ENCODE assay signal across 20 cellular contexts in genomic region chr15:31217566-31218270, GRCh38.
DNase-seq lines count a peak whose midpoint lies in the region; ATAC-seq and TF ChIP-seq lines count a peak whose summit lies in the region.
"Had no signal": no experiment of that assay in that cellular context is flagged by ENCODE, and none has a peak within 500 bp of the region (broad histone marks: within the 10 kb centered on the region; RNA-seq: fewer than 3 reads in every experiment).

No MANE protein-coding gene starts in this region.

- peak overlapping the region; percentile 95 for H3K27ac Mint-ChIP-seq in T-helper 2 cell treated with Interferon-gamma antibody and Interleukin-4, amounts not matched to agents 5 μg/mL and 100 μg/mL, for 36 hours
- peak overlapping the region; percentile 83 for H3K27ac Mint-ChIP-seq in CD8-positive, alpha-beta T cell
- H3K27ac Mint-ChIP-seq in T-cell (peak overlapping the region; percentile 91 to 93), natural killer cell (peak overlapping the region; percentile 53 to 87)
- H3K27ac Mint-ChIP-seq: stimulated activated naive B cell treated with anti-CD40 and anti-IgM and Interleukin-4, amounts not matched to agents 10 μg/mL and 1 μg/mL and 100 μg/mL, for 72 hours had no signal

- no peaks in the 10 kb centered on the region for H3K9me3 ChIP-seq in CD8-positive, alpha-beta T cell (ENCODE audit: low read length)
- H3K9me3 ChIP-seq: adrenal gland, heart left ventricle, psoas muscle, upper lobe of right lung had no signal

- peaks cover under 1% of the 10 kb centered on the region for H3K27me3 Mint-ChIP-seq in T-helper 2 cell treated with Interferon-gamma antibody and Interleukin-4, amounts not matched to agents 5 μg/mL and 100 μg/mL, for 36 hours (ENCODE audit: low read depth)
- no peaks in the 10 kb centered on the region for H3K27me3 Mint-ChIP-seq in CD8-positive, alpha-beta T cell (ENCODE audit: low read depth)
- H3K27me3 Mint-ChIP-seq in T-cell, result no peaks in the 10 kb centered on the region
- no peaks in the 10 kb centered on the region for H3K27me3 Mint-ChIP-seq in natural killer cell (ENCODE audit: low read depth in 2 of 2)
- H3K27me3 Mint-ChIP-seq: stimulated activated naive B cell treated with anti-CD40 and anti-IgM and Interleukin-4, amounts not matched to agents 10 μg/mL and 1 μg/mL and 100 μg/mL, for 72 hours had no signal

- peaks cover 21% of the 10 kb centered on the region for H3K4me1 ChIP-seq in CD8-positive, alpha-beta T cell (ENCODE audit: insufficient read depth, low read length)

- ATAC-seq in CD8-positive, alpha-beta T cell, result no peak
- ATAC-seq in T-cell (replicated peaks in 1 of 4), result no peak
- no peak for ATAC-seq in natural killer cell
- ATAC-seq: heart left ventricle; psoas muscle; stimulated activated naive B cell treated with anti-CD40 and anti-IgM and Interleukin-4, amounts not matched to agents 10 μg/mL and 1 μg/mL and 100 μg/mL, for 72 hours; upper lobe of right lung had no signal

- no peak for TF ChIP-seq CTCF in CD8-positive, alpha-beta T cell (IDR thresholded peaks at IDR 0.05)
- no peak for TF ChIP-seq CTCF in natural killer cell (IDR thresholded peaks at IDR 0.05)

- H3K4me3 ChIP-seq in CD8-positive, alpha-beta T cell (ENCODE audit: low read depth, low read length), result no peak overlapping the region
- H3K4me3 ChIP-seq: adrenal gland, lung, psoas muscle had no signal

- H3K4me3 Mint-ChIP-seq in T-helper 2 cell treated with Interferon-gamma antibody and Interleukin-4, amounts not matched to agents 5 μg/mL and 100 μg/mL, for 36 hours, result no peak overlapping the region
- H3K4me3 Mint-ChIP-seq in CD8-positive, alpha-beta T cell, result no peak overlapping the region
- H3K4me3 Mint-ChIP-seq in T-cell, result peak overlapping the region in 1 of 3 donors; percentile 84
- peak overlapping the region; percentile 87 for H3K4me3 Mint-ChIP-seq in natural killer cell

- intact Hi-C loops in CD8-positive, alpha-beta T cell (cut with DNase I, micrococcal nuclease), result loop anchor here (2.0 to 5.0 kb wide), 7 partner anchors 50 to 225 kb away; partner anchors contain the start of gene MTMR10 (in 1 of the 2)
- intact Hi-C loops in natural killer cell (cut with micrococcal nuclease), result loop anchor here (10.0 kb wide), 3 partner anchors 47 to 147 kb away; partner anchors contain the start of gene KLF13

- no peaks in the 10 kb centered on the region for H3K27me3 ChIP-seq in CD8-positive, alpha-beta T cell (ENCODE audit: insufficient read depth, low read length)
- H3K27me3 ChIP-seq: adrenal gland, heart left ventricle, upper lobe of right lung had no signal

- DNase-seq in T-helper 2 cell treated with Interferon-gamma antibody and Interleukin-4, amounts not matched to agents 5 μg/mL and 100 μg/mL, for 36 hours (ENCODE audit: low spot score), result no peak
- no peak for DNase-seq in T-helper 2 cell
- no peak for DNase-seq in CD8-positive, alpha-beta T cell
- no peak for DNase-seq in T-cell
- DNase-seq in natural killer cell, result no peak
- DNase-seq in NCI-H748 (lab: John Stamatoyannopoulos, UW; ENCODE audit: unreplicated experiment), result no peak
- no peak for DNase-seq in NCI-H526 treated with DMSO at 0.1 percent for 48 hours (lab: John Stamatoyannopoulos, UW)
- DNase-seq in NCI-H1092 treated with DMSO at 0.1 percent for 48 hours (lab: John Stamatoyannopoulos, UW), result no peak
- DNase-seq: 8988T; adrenal gland; C1 segment of cervical spinal cord; EL; HCEC 1CT; heart left ventricle; NCI-H1436; NCI-H2171 treated with DMSO at 0.1 percent for 48 hours; psoas muscle; stimulated activated naive B cell treated with anti-CD40 and anti-IgM and Interleukin-4, amounts not matched to agents 10 μg/mL and 1 μg/mL and 100 μg/mL, for 72 hours; upper lobe of right lung had no signal

- POLR2A ChIA-PET in CD8-positive, alpha-beta T cell (lab: Charles Lee), result interaction anchor here (1.0 kb wide), 2 partner anchors 106 to 108 kb away, joined by 3 read pairs; no protein-coding TSS in a partner anchor
- POLR2A ChIA-PET in T-cell (lab: Charles Lee), result interaction anchor here in 1 of 2 donors (0.6 kb wide), 1 partner anchor 61 kb away, joined by 7 read pairs; no protein-coding TSS in a partner anchor

- H3K36me3 ChIP-seq in CD8-positive, alpha-beta T cell (ENCODE audit: insufficient read depth, low read length), result no peaks in the 10 kb centered on the region
- H3K36me3 ChIP-seq: adrenal gland, heart left ventricle, upper lobe of right lung had no signal

- H3K27ac ChIP-seq in CD8-positive, alpha-beta T cell (ENCODE audit: low read depth, low read length), result no peak overlapping the region

- no peaks in the 10 kb centered on the region for H3K36me3 Mint-ChIP-seq in T-helper 2 cell treated with Interferon-gamma antibody and Interleukin-4, amounts not matched to agents 5 μg/mL and 100 μg/mL, for 36 hours (ENCODE audit: low read depth)
- H3K36me3 Mint-ChIP-seq in CD8-positive, alpha-beta T cell, result no peaks in the 10 kb centered on the region
- H3K36me3 Mint-ChIP-seq in T-cell, result no peaks in the 10 kb centered on the region
- no peaks in the 10 kb centered on the region for H3K36me3 Mint-ChIP-seq in natural killer cell

- peaks cover 38% of the 10 kb centered on the region for H3K4me1 Mint-ChIP-seq in T-helper 2 cell treated with Interferon-gamma antibody and Interleukin-4, amounts not matched to agents 5 μg/mL and 100 μg/mL, for 36 hours (ENCODE audit: low read depth)
- H3K4me1 Mint-ChIP-seq in CD8-positive, alpha-beta T cell (ENCODE audit: low read depth), result peaks cover 38% of the 10 kb centered on the region
- H3K4me1 Mint-ChIP-seq in T-cell (peaks cover 32 to 54% (median 43%) of the 10 kb centered on the region in 3 donors), natural killer cell (peaks cover 16 to 42% of the 10 kb centered on the region in 2 donors)

- no peaks in the 10 kb centered on the region for H3K9me3 Mint-ChIP-seq in T-helper 2 cell treated with Interferon-gamma antibody and Interleukin-4, amounts not matched to agents 5 μg/mL and 100 μg/mL, for 36 hours
- no peaks in the 10 kb centered on the region for H3K9me3 Mint-ChIP-seq in CD8-positive, alpha-beta T cell
- H3K9me3 Mint-ChIP-seq in T-cell (no peaks in the 10 kb centered on the region), natural killer cell (no peaks in the 10 kb centered on the region)
- H3K9me3 Mint-ChIP-seq: stimulated activated naive B cell treated with anti-CD40 and anti-IgM and Interleukin-4, amounts not matched to agents 10 μg/mL and 1 μg/mL and 100 μg/mL, for 72 hours had no signal

- CTCF ChIA-PET in CD8-positive, alpha-beta T cell (lab: Charles Lee), result interaction anchor here (1.3 to 3.1 kb wide), 2 partner anchors 18 to 271 kb away, joined by 6 to 16 read pairs; no protein-coding TSS in a partner anchor
- CTCF ChIA-PET in T-cell (lab: Charles Lee), result interaction anchor here in 1 of 2 donors (1.0 kb wide), 1 partner anchor 8 kb away, joined by 6 read pairs; no protein-coding TSS in a partner anchor
